18 cellular contexts compared by ENCODE assay signal in genomic region chr2:128641421-128642095, GRCh38.
DNase-seq lines count a peak whose midpoint lies in the region; ATAC-seq, FAIRE-seq and TF ChIP-seq lines count a peak whose summit lies in the region.
"Had no signal": no experiment of that assay in that cellular context is flagged by ENCODE, and none has a peak within 500 bp of the region (broad histone marks: within the 10 kb centered on the region; RNA-seq: fewer than 3 reads in every experiment).

No MANE protein-coding gene starts in this region.

- H3K36me3 ChIP-seq in kidney (ENCODE audit: control insufficient read depth in 1 of 2, insufficient read depth in 2 of 2, low read length in 2 of 2) (no peaks in the 10 kb centered on the region), spleen (no peaks in the 10 kb centered on the region)

- intact Hi-C loops in kidney (cut with DNase I): no loop called here
- intact Hi-C loops in spleen (cut with DNase I; ENCODE audit: low total_unique reads): no loop called here

- no peak for TF ChIP-seq CTCF in kidney (IDR thresholded peaks at IDR 0.05; ENCODE audit: borderline replicate concordance, extremely low read depth, insufficient read depth)
- TF ChIP-seq CTCF in spleen (IDR thresholded peaks at IDR 0.05 in 8 of 11, conservative IDR thresholded peaks at IDR 0.05 in 3 of 11): no peak

- no peak overlapping the region for H3K4me3 Mint-ChIP-seq in effector memory CD8-positive, alpha-beta T cell
- H3K4me3 Mint-ChIP-seq: IgD-negative memory B cell had no signal

- H3K4me3 ChIP-seq in kidney (ENCODE audit: low read length in 2 of 2) (no peak overlapping the region), spleen (no peak overlapping the region)

- H3K9me3 ChIP-seq in kidney (ENCODE audit: control insufficient read depth in 1 of 2, low read length in 2 of 2) (no peaks in the 10 kb centered on the region), spleen (no peaks in the 10 kb centered on the region)

- no peaks in the 10 kb centered on the region for H3K36me3 Mint-ChIP-seq in effector memory CD8-positive, alpha-beta T cell (ENCODE audit: insufficient read depth)
- H3K36me3 Mint-ChIP-seq: IgD-negative memory B cell had no signal

- peak; percentile 24 for DNase-seq in activated CD8-positive, alpha-beta memory T cell treated with anti-CD3 and anti-CD28 coated beads for 24 hours
- no peak for DNase-seq in activated CD8-positive, alpha-beta memory T cell treated with anti-CD3 and anti-CD28 coated beads, Interleukin-2, amount 50 U/mL, for 4 hours
- peak; percentile 23 for DNase-seq in activated CD8-positive, alpha-beta memory T cell treated with anti-CD3 and anti-CD28 coated beads, Interleukin-2, amount 50 U/mL, for 48 hours
- DNase-seq in kidney (peak; percentile 34), spleen (peak; percentile 47)
- DNase-seq in effector memory CD8-positive, alpha-beta T cell: no peak
- DNase-seq in activated CD4-positive, alpha-beta T cell treated with anti-CD3 and anti-CD28 coated beads for 48 hours: no peak
- DNase-seq: activated CD4-positive, CD25-positive, alpha-beta regulatory T cell treated with anti-CD3 and anti-CD28 coated beads, Interleukin-2, amount 50 U/mL, for 72 hours; activated gamma-delta T cell; amniotic stem cell; central memory CD4-positive, alpha-beta T cell; COR-L47; effector CD4-positive, alpha-beta T cell; NCI-H748 treated with DMSO at 0.1 percent for 48 hours; Right ventricle myocardium superior; stimulated activated CD4-positive, alpha-beta T cell treated with anti-CD3 and anti-CD28 coated beads, Interleukin-12 subunit alpha, Interleukin-12 subunit beta, amount 100 ng/mL, for 4 hours had no signal

- H3K27me3 Mint-ChIP-seq in effector memory CD8-positive, alpha-beta T cell: peaks cover 25 to 58% of the 10 kb centered on the region in 2 donors

- H3K27ac ChIP-seq in kidney (ENCODE audit: low read depth in 2 of 2, low read length in 2 of 2) (no peak overlapping the region), spleen (no peak overlapping the region)

- no peak for TF ChIP-seq POLR2A in spleen (IDR thresholded peaks at IDR 0.05)

- 79 to 89% (median 86%) methylated on average over 12 of the region's 12 CpGs for WGBS in spleen, 5 donors

- no peaks in the 10 kb centered on the region for H3K4me1 Mint-ChIP-seq in effector memory CD8-positive, alpha-beta T cell (ENCODE audit: low read depth in 2 of 2)

- FAIRE-seq in kidney (lab: Jason Lieb, UNC): no peak

- no peak overlapping the region for H3K27ac Mint-ChIP-seq in effector memory CD8-positive, alpha-beta T cell
- H3K27ac Mint-ChIP-seq: IgD-negative memory B cell had no signal

- no peak overlapping the region for H3K9ac ChIP-seq in kidney (ENCODE audit: low read length in 2 of 2)

- H3K9me3 Mint-ChIP-seq in effector memory CD8-positive, alpha-beta T cell: no peaks in the 10 kb centered on the region
- H3K9me3 Mint-ChIP-seq: IgD-negative memory B cell had no signal

- H3K4me1 ChIP-seq in kidney (ENCODE audit: control insufficient read depth in 1 of 2, insufficient read depth in 1 of 2, low read depth in 1 of 2, low read length in 2 of 2): no peaks in the 10 kb centered on the region
- peaks cover 0 to 15% (median 7%) of the 10 kb centered on the region in 6 donors for H3K4me1 ChIP-seq in spleen

- H3K27me3 ChIP-seq in spleen (replicated peaks in 1 of 7): no peaks in the 10 kb centered on the region

- no peak for ATAC-seq in GM18873 (IDR thresholded peaks at IDR 0.05; ENCODE audit: low FRiP score, unreplicated experiment)
- ATAC-seq in effector memory CD8-positive, alpha-beta T cell (replicated peaks): no peak

Comparison
In these comparisons a context has a peak if more than half of its experiments do, and no peak if none do; other contexts are left out.
1. DNase-seq: peak in activated CD8-positive, alpha-beta memory T cell treated with anti-CD3 and anti-CD28 coated beads for 24 hours (single experiment), activated CD8-positive, alpha-beta memory T cell treated with anti-CD3 and anti-CD28 coated beads, Interleukin-2, amount 50 U/mL, for 48 hours (single experiment), kidney (single experiment) and spleen (single experiment); none in activated CD8-positive, alpha-beta memory T cell treated with anti-CD3 and anti-CD28 coated beads, Interleukin-2, amount 50 U/mL, for 4 hours (single experiment), effector memory CD8-positive, alpha-beta T cell (0 of 3) and activated CD4-positive, alpha-beta T cell treated with anti-CD3 and anti-CD28 coated beads for 48 hours (single experiment).